ENCODE assay signal across 8 cellular contexts in genomic region chr20:3811421-3812258, GRCh38. TPM values are rescaled to one million over a fixed set of nuclear protein-coding genes. Genes with fewer than 3 reads are reported as not detected.
DNase-seq lines count a peak whose midpoint lies in the region; ATAC-seq and TF ChIP-seq lines count a peak whose summit lies in the region.

No MANE protein-coding gene starts in this region.

- H3K9me3 ChIP-seq in MG63 (no peaks in the 10 kb centered on the region), psoas muscle (no peaks in the 10 kb centered on the region), transverse colon (no peaks in the 10 kb centered on the region)

- H3K4me3 Mint-ChIP-seq in T-cell: peak overlapping the region; percentile 88 to 92 (median 90)

- H3K4me1 Mint-ChIP-seq in T-cell: peaks cover 72 to 83% (median 82%) of the 10 kb centered on the region in 3 donors

- H3K36me3 ChIP-seq in MG63 (no peaks in the 10 kb centered on the region), psoas muscle (ENCODE audit: insufficient read depth in 1 of 2, low read depth in 1 of 2) (no peaks in the 10 kb centered on the region), transverse colon (no peaks in the 10 kb centered on the region)

- peak overlapping the region; percentile 82 for H3K27ac ChIP-seq in psoas muscle
- peak overlapping the region; percentile 86 to 97 (median 92) for H3K27ac ChIP-seq in transverse colon

- POLR2A ChIA-PET in T-cell (lab: Charles Lee): interaction anchor here (0.6 to 1.1 kb wide), 3 partner anchors 12 to 160 kb away, joined by 3 to 6 read pairs (median 3); no protein-coding TSS in a partner anchor

- TF ChIP-seq CTCF in psoas muscle (IDR thresholded peaks at IDR 0.05) (no peak), transverse colon (IDR thresholded peaks at IDR 0.05) (no peak)

- peaks cover 4% of the 10 kb centered on the region for H3K36me3 Mint-ChIP-seq in T-cell

- in situ Hi-C loops in transverse colon (cut with MboI; ENCODE audit: low pct_ligation_motif_present in 1 of 4, low pct_unique_long_range_greater_than_20kb in 1 of 4, low sequenced_read_pairs in 3 of 4): no loop called here

- H3K4me3 ChIP-seq in MG63: peak overlapping the region; percentile 36
- H3K4me3 ChIP-seq in psoas muscle: peak overlapping the region; percentile 67
- peak overlapping the region in 3 of 4 donors; percentile 21 to 35 (median 22) for H3K4me3 ChIP-seq in transverse colon

- WGBS in psoas muscle, 3 donors: 1% methylated on average over 20 of the region's 20 CpGs
- 8 to 16% methylated on average over 8 to 19 of the region's 20 CpGs for WGBS in transverse colon (ENCODE audit: low coverage in 1 of 2), 2 donors

- intact Hi-C loops in Right ventricle myocardium inferior (cut with DNase I): loop anchor here (2.0 kb wide), 1 partner anchor 17 kb away; no protein-coding TSS in a partner anchor
- intact Hi-C loops in psoas muscle (cut with DNase I): no loop called here
- intact Hi-C loops in transverse colon (cut with DNase I; ENCODE audit: low total_unique reads): no loop called here

- peak overlapping the region; percentile 97 to 99 for H3K27ac Mint-ChIP-seq in T-cell

- peak; percentile 88 to 93 (median 90) for ATAC-seq in T-cell (replicated peaks in 1 of 4)
- peak; percentile 90 for ATAC-seq in Right ventricle myocardium inferior
- ATAC-seq in psoas muscle: peak; percentile 90 to 94 (median 92)
- ATAC-seq in HG03097 (IDR thresholded peaks at IDR 0.05; ENCODE audit: low FRiP score, unreplicated experiment): no peak

- CTCF ChIA-PET in T-cell (lab: Charles Lee): interaction anchor here (0.5 to 2.5 kb wide), 7 partner anchors 9 to 1338 kb away, joined by 3 to 9 read pairs (median 4); partner anchors contain the start of genes ADISSP (in 1 of the 2), AP5S1 (in 1 of the 2) and CENPB (in 1 of the 2)

- H3K27me3 ChIP-seq in MG63: no peaks in the 10 kb centered on the region
- H3K27me3 ChIP-seq in psoas muscle (ENCODE audit: insufficient read depth in 3 of 3, low read length in 2 of 3): no peaks in the 10 kb centered on the region
- H3K27me3 ChIP-seq in transverse colon: no peaks in the 10 kb centered on the region

- H3K4me1 ChIP-seq in psoas muscle (peaks cover 45% of the 10 kb centered on the region), transverse colon (peaks cover 28 to 67% (median 61%) of the 10 kb centered on the region in 4 donors)

- TF ChIP-seq POLR2A in transverse colon (IDR thresholded peaks at IDR 0.05): peak; percentile 78

- DNase-seq in COR-L47 (lab: John Stamatoyannopoulos, UW) (peak; percentile 99), MG63 (peak; percentile 97), T-cell (peak; percentile 85 to 97 (median 92)), Right ventricle myocardium inferior (ENCODE audit: missing footprints) (peak; percentile 99), psoas muscle (peak; percentile 99), transverse colon (peak; percentile 98)
- DNase-seq in activated naive CD8-positive, alpha-beta T cell treated with anti-CD3 and anti-CD28 coated beads, Interleukin-2, amount 50 U/mL, for 16 hours (ENCODE audit: low read depth, low spot score): peak; percentile 84

- peak; percentile 97 for TF ChIP-seq EP300 in transverse colon (IDR thresholded peaks at IDR 0.05; ENCODE audit: low read depth)

- no peaks in the 10 kb centered on the region for H3K27me3 Mint-ChIP-seq in T-cell

- no peaks in the 10 kb centered on the region for H3K9me3 Mint-ChIP-seq in T-cell

RNA-seq across cellular contexts. Expression of gene AP5S1, which starts 8.7 kb away (rescaled TPM):
- total RNA-seq in MG63 (2014; rRNA removed; shearing (Covaris generic); ENCODE audit: low replicate concordance): 11.6 and 24.6 TPM in 2 replicates
- 10 to 100 TPM; 11.5 to 17.3 (median 14.4) TPM for total RNA-seq in T-cell
- total RNA-seq in Right ventricle myocardium inferior: 9.8 TPM
- total RNA-seq in psoas muscle: 10 to 100 TPM; 11.8 to 17.5 (median 12.1) TPM
- polyA plus RNA-seq in psoas muscle: 10 to 100 TPM; 11.0 to 25.2 (median 12.9) TPM
- 10 to 100 TPM in 3 of 4 donors, 1 to 10 TPM in 1; 9.1 to 38.5 (median 17.0) TPM for total RNA-seq in transverse colon

RNA-seq across cellular contexts. Expression of gene CDC25B, which starts 15.5 kb away (rescaled TPM):
- 13.9 and 16.0 TPM in 2 replicates for total RNA-seq in MG63 (2014; rRNA removed; shearing (Covaris generic); ENCODE audit: low replicate concordance)
- total RNA-seq in T-cell: 100 to 1,000 TPM; 216 to 409 (median 401) TPM
- 10.1 TPM for total RNA-seq in Right ventricle myocardium inferior
- total RNA-seq in psoas muscle: 1 to 10 TPM; 7.1 to 9.1 (median 8.4) TPM
- 1 to 10 TPM; 5.1 to 6.8 (median 6.6) TPM for polyA plus RNA-seq in psoas muscle
- 10 to 100 TPM; 14.1 to 89.4 (median 39.5) TPM for total RNA-seq in transverse colon

RNA-seq across cellular contexts. Expression of gene CENPB, which starts 25.1 kb away (rescaled TPM):
- 50.0 and 81.5 TPM in 2 replicates for total RNA-seq in MG63 (2014; rRNA removed; shearing (Covaris generic); ENCODE audit: low replicate concordance)
- total RNA-seq in T-cell: 10 to 100 TPM; 37.0 to 79.0 (median 60.8) TPM
- 68.2 TPM for total RNA-seq in Right ventricle myocardium inferior
- total RNA-seq in psoas muscle: 100 to 1,000 TPM in 1 of 4 donors, 10 to 100 TPM in 3; 74.3 to 129 (median 97.8) TPM
- polyA plus RNA-seq in psoas muscle: 100 to 1,000 TPM in 2 of 3 donors, 10 to 100 TPM in 1; 84.0 to 144 (median 116) TPM
- 10 to 100 TPM; 66.6 to 83.1 (median 72.8) TPM for total RNA-seq in transverse colon

RNA-seq across cellular contexts. Expression of gene SPEF1, which starts 30.4 kb away (rescaled TPM):
- total RNA-seq in MG63 (2014; rRNA removed; shearing (Covaris generic); ENCODE audit: low replicate concordance): 0.95 TPM in 1 of 2 replicates, not detected in the other
- under 1 TPM in 1 of 5 donors, not detected in 4; 0.16 TPM for total RNA-seq in T-cell
- total RNA-seq in Right ventricle myocardium inferior: 0.14 TPM
- under 1 TPM in 1 of 4 donors, not detected in 3; 0.13 TPM for total RNA-seq in psoas muscle
- polyA plus RNA-seq in psoas muscle: 1 to 10 TPM in 1 of 3 donors, under 1 TPM in 2; 0.12 to 1.7 (median 0.35) TPM
- total RNA-seq in transverse colon: under 1 TPM in 1 of 4 donors, not detected in 3; 0.14 TPM

RNA-seq across cellular contexts. Expression of gene MAVS, which starts 35.0 kb away (rescaled TPM):
- total RNA-seq in MG63 (2014; rRNA removed; shearing (Covaris generic); ENCODE audit: low replicate concordance): 4.4 and 6.2 TPM in 2 replicates
- total RNA-seq in T-cell (10 to 100 TPM; 25.7 to 46.9 (median 43.3) TPM), Right ventricle myocardium inferior (35.0 TPM), psoas muscle (10 to 100 TPM; 49.7 to 61.3 (median 50.7) TPM), transverse colon (100 to 1,000 TPM in 1 of 4 donors, 10 to 100 TPM in 3; 70.3 to 104 (median 81.8) TPM)
- 10 to 100 TPM; 14.0 to 32.4 (median 19.2) TPM for polyA plus RNA-seq in psoas muscle
